ENCODE assay signal across 1 cellular context in the genomic region with DNA sequence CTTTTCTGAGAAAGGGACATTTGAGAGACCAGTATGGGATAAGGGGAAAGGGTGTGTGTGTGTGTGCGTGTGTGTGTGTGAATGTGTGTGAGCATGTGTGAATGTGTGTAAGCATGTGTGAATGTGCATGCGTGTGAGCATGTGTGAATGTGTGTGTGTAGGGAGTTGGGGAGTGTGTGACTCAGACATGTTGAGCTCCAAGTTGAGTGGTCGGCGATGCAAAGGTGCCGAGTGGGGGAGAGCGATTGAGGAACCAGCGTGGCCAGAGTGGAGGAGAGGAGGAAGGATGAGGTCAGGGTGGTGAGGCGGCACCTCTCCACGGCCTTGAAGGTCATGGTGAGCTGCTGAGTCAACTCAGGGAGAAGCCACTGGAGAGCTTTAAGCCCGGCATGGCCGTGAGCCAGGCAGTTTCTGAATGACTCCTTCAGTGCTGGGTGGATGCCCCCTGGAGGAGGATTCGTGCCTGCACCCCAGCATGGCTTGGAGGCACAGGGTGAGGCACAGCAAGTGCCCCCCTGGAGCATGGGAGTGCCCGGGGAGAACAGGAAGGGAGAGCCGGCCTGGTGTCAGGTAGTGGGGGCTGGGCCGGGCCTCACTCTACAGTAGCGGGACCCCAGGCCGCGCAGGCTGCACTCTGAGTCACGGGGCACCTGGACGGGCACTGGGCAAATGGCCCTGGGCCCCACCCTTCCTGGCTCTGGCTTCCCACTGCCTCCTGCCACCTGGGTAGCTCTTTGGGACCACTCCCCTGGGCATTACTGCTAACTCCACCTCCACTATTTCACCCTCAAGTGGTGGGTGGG.
TF ChIP-seq lines count a peak whose summit lies in the region.

No MANE protein-coding gene starts in this region.

TF ChIP-seq in K562, 482 proteins besides CTCF, POLR2A, EP300 and RAD21 (continued from another document and continues in another):
- TF ChIP-seq, protein P1, sequence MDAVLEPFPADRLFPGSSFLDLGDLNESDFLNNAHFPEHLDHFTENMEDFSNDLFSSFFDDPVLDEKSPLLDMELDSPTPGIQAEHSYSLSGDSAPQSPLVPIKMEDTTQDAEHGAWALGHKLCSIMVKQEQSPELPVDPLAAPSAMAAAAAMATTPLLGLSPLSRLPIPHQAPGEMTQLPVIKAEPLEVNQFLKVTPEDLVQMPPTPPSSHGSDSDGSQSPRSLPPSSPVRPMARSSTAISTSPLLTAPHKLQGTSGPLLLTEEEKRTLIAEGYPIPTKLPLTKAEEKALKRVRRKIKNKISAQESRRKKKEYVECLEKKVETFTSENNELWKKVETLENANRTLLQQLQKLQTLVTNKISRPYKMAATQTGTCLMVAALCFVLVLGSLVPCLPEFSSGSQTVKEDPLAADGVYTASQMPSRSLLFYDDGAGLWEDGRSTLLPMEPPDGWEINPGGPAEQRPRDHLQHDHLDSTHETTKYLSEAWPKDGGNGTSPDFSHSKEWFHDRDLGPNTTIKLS (IDR thresholded peaks at IDR 0.05; ENCODE audit: borderline replicate concordance, low read depth) = peak; percentile 55; the same call in 1 of the 2 replicates
- TF ChIP-seq HIVEP1 (CRISPR knock-in tag; IDR thresholded peaks at IDR 0.05) (no peak), ZNF143 (CRISPR knock-in tag; IDR thresholded peaks at IDR 0.05) (no peak), BRF1 (IDR thresholded peaks at IDR 0.05; ENCODE audit: borderline replicate concordance, extremely low read depth, insufficient read length) (no peak), FOXO4 (CRISPR knock-in tag; IDR thresholded peaks at IDR 0.05) (no peak), RBM17 (IDR thresholded peaks at IDR 0.05; ENCODE audit: borderline replicate concordance, low read depth, low read length) (no peak), TOE1 (IDR thresholded peaks at IDR 0.05; ENCODE audit: borderline replicate concordance) (peak; percentile 79), TOE1 (CRISPR knock-in tag; IDR thresholded peaks at IDR 0.05; ENCODE audit: borderline replicate concordance, low read depth) (no peak), ATF3 (IDR thresholded peaks at IDR 0.05) (peak; percentile 89), ATF3 (CRISPR knock-in tag; conservative IDR thresholded peaks at IDR 0.05) (no peak), STAG1 (CRISPR knock-in tag; IDR thresholded peaks at IDR 0.05; ENCODE audit: borderline replicate concordance) (no peak), RAD51 (IDR thresholded peaks at IDR 0.05; ENCODE audit: borderline replicate concordance, low read depth) (peak; percentile 12; the same call in 1 of the 2 replicates), NR2C1 (IDR thresholded peaks at IDR 0.05) (peak; percentile 77), NR2C1 (tag; IDR thresholded peaks at IDR 0.05) (peak; percentile 80; the same call in 1 of the 2 replicates), ILK (tag; IDR thresholded peaks at IDR 0.05; ENCODE audit: borderline replicate concordance, low read depth) (no peak), TAF1 (IDR thresholded peaks at IDR 0.05; ENCODE audit: control insufficient read depth, extremely low read depth, insufficient read depth, low read length, severe bottlenecking) (no peak), EWSR1 (IDR thresholded peaks at IDR 0.05; ENCODE audit: borderline replicate concordance, low read depth, partially characterized antibody) (no peak), PCBP1 (IDR thresholded peaks at IDR 0.05; ENCODE audit: low read depth, low read length, poor library complexity, severe bottlenecking) (no peak), CC2D1A (IDR thresholded peaks at IDR 0.05) (peak; percentile 45; the same call in 1 of the 2 replicates), SMARCA4 (IDR thresholded peaks at IDR 0.05) (peak; percentile 91), PTRF (tag; IDR thresholded peaks at IDR 0.05) (no peak)
- TF ChIP-seq, protein P2, sequence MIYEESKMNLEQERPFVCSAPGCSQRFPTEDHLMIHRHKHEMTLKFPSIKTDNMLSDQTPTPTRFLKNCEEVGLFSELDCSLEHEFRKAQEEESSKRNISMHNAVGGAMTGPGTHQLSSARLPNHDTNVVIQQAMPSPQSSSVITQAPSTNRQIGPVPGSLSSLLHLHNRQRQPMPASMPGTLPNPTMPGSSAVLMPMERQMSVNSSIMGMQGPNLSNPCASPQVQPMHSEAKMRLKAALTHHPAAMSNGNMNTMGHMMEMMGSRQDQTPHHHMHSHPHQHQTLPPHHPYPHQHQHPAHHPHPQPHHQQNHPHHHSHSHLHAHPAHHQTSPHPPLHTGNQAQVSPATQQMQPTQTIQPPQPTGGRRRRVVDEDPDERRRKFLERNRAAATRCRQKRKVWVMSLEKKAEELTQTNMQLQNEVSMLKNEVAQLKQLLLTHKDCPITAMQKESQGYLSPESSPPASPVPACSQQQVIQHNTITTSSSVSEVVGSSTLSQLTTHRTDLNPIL (CRISPR knock-in tag; IDR thresholded peaks at IDR 0.05) = no peak
- TF ChIP-seq, protein P3, sequence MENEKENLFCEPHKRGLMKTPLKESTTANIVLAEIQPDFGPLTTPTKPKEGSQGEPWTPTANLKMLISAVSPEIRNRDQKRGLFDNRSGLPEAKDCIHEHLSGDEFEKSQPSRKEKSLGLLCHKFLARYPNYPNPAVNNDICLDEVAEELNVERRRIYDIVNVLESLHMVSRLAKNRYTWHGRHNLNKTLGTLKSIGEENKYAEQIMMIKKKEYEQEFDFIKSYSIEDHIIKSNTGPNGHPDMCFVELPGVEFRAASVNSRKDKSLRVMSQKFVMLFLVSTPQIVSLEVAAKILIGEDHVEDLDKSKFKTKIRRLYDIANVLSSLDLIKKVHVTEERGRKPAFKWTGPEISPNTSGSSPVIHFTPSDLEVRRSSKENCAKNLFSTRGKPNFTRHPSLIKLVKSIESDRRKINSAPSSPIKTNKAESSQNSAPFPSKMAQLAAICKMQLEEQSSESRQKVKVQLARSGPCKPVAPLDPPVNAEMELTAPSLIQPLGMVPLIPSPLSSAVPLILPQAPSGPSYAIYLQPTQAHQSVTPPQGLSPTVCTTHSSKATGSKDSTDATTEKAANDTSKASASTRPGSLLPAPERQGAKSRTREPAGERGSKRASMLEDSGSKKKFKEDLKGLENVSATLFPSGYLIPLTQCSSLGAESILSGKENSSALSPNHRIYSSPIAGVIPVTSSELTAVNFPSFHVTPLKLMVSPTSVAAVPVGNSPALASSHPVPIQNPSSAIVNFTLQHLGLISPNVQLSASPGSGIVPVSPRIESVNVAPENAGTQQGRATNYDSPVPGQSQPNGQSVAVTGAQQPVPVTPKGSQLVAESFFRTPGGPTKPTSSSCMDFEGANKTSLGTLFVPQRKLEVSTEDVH (IDR thresholded peaks at IDR 0.05; ENCODE audit: low read depth, partially characterized antibody) = no peak
- TF ChIP-seq, protein P4, sequence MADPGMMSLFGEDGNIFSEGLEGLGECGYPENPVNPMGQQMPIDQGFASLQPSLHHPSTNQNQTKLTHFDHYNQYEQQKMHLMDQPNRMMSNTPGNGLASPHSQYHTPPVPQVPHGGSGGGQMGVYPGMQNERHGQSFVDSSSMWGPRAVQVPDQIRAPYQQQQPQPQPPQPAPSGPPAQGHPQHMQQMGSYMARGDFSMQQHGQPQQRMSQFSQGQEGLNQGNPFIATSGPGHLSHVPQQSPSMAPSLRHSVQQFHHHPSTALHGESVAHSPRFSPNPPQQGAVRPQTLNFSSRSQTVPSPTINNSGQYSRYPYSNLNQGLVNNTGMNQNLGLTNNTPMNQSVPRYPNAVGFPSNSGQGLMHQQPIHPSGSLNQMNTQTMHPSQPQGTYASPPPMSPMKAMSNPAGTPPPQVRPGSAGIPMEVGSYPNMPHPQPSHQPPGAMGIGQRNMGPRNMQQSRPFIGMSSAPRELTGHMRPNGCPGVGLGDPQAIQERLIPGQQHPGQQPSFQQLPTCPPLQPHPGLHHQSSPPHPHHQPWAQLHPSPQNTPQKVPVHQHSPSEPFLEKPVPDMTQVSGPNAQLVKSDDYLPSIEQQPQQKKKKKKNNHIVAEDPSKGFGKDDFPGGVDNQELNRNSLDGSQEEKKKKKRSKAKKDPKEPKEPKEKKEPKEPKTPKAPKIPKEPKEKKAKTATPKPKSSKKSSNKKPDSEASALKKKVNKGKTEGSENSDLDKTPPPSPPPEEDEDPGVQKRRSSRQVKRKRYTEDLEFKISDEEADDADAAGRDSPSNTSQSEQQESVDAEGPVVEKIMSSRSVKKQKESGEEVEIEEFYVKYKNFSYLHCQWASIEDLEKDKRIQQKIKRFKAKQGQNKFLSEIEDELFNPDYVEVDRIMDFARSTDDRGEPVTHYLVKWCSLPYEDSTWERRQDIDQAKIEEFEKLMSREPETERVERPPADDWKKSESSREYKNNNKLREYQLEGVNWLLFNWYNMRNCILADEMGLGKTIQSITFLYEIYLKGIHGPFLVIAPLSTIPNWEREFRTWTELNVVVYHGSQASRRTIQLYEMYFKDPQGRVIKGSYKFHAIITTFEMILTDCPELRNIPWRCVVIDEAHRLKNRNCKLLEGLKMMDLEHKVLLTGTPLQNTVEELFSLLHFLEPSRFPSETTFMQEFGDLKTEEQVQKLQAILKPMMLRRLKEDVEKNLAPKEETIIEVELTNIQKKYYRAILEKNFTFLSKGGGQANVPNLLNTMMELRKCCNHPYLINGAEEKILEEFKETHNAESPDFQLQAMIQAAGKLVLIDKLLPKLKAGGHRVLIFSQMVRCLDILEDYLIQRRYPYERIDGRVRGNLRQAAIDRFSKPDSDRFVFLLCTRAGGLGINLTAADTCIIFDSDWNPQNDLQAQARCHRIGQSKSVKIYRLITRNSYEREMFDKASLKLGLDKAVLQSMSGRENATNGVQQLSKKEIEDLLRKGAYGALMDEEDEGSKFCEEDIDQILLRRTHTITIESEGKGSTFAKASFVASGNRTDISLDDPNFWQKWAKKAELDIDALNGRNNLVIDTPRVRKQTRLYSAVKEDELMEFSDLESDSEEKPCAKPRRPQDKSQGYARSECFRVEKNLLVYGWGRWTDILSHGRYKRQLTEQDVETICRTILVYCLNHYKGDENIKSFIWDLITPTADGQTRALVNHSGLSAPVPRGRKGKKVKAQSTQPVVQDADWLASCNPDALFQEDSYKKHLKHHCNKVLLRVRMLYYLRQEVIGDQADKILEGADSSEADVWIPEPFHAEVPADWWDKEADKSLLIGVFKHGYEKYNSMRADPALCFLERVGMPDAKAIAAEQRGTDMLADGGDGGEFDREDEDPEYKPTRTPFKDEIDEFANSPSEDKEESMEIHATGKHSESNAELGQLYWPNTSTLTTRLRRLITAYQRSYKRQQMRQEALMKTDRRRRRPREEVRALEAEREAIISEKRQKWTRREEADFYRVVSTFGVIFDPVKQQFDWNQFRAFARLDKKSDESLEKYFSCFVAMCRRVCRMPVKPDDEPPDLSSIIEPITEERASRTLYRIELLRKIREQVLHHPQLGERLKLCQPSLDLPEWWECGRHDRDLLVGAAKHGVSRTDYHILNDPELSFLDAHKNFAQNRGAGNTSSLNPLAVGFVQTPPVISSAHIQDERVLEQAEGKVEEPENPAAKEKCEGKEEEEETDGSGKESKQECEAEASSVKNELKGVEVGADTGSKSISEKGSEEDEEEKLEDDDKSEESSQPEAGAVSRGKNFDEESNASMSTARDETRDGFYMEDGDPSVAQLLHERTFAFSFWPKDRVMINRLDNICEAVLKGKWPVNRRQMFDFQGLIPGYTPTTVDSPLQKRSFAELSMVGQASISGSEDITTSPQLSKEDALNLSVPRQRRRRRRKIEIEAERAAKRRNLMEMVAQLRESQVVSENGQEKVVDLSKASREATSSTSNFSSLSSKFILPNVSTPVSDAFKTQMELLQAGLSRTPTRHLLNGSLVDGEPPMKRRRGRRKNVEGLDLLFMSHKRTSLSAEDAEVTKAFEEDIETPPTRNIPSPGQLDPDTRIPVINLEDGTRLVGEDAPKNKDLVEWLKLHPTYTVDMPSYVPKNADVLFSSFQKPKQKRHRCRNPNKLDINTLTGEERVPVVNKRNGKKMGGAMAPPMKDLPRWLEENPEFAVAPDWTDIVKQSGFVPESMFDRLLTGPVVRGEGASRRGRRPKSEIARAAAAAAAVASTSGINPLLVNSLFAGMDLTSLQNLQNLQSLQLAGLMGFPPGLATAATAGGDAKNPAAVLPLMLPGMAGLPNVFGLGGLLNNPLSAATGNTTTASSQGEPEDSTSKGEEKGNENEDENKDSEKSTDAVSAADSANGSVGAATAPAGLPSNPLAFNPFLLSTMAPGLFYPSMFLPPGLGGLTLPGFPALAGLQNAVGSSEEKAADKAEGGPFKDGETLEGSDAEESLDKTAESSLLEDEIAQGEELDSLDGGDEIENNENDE (IDR thresholded peaks at IDR 0.05; ENCODE audit: low read depth, low read length) = no peak
- TF ChIP-seq, protein P5, sequence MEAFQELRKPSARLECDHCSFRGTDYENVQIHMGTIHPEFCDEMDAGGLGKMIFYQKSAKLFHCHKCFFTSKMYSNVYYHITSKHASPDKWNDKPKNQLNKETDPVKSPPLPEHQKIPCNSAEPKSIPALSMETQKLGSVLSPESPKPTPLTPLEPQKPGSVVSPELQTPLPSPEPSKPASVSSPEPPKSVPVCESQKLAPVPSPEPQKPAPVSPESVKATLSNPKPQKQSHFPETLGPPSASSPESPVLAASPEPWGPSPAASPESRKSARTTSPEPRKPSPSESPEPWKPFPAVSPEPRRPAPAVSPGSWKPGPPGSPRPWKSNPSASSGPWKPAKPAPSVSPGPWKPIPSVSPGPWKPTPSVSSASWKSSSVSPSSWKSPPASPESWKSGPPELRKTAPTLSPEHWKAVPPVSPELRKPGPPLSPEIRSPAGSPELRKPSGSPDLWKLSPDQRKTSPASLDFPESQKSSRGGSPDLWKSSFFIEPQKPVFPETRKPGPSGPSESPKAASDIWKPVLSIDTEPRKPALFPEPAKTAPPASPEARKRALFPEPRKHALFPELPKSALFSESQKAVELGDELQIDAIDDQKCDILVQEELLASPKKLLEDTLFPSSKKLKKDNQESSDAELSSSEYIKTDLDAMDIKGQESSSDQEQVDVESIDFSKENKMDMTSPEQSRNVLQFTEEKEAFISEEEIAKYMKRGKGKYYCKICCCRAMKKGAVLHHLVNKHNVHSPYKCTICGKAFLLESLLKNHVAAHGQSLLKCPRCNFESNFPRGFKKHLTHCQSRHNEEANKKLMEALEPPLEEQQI (IDR thresholded peaks at IDR 0.05) = no peak
- TF ChIP-seq, protein P6, sequence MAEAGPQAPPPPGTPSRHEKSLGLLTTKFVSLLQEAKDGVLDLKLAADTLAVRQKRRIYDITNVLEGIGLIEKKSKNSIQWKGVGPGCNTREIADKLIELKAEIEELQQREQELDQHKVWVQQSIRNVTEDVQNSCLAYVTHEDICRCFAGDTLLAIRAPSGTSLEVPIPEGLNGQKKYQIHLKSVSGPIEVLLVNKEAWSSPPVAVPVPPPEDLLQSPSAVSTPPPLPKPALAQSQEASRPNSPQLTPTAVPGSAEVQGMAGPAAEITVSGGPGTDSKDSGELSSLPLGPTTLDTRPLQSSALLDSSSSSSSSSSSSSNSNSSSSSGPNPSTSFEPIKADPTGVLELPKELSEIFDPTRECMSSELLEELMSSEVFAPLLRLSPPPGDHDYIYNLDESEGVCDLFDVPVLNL (CRISPR knock-in tag; IDR thresholded peaks at IDR 0.05; ENCODE audit: low read depth) = no peak
